ENCODE assay signal across 8 cellular contexts in genomic region chr17:42405963-42406495, GRCh38. TPM values are rescaled to one million over a fixed set of nuclear protein-coding genes. Genes with fewer than 3 reads are reported as not detected.
DNase-seq lines count a peak whose midpoint lies in the region; ATAC-seq and TF ChIP-seq lines count a peak whose summit lies in the region.

No MANE protein-coding gene starts in this region.

- no peaks in the 10 kb centered on the region for H3K36me3 Mint-ChIP-seq in activated T-cell treated with anti-CD3 and anti-CD28 coated beads, Interleukin-2, amount 50 U/mL, for 72 hours (ENCODE audit: insufficient read depth in 2 of 2)

- ATAC-seq in HG02610 (IDR thresholded peaks at IDR 0.05; ENCODE audit: unreplicated experiment) (peak; percentile 51), Panc1 (peak; percentile 43), GM19023 (IDR thresholded peaks at IDR 0.05; ENCODE audit: unreplicated experiment) (no peak)
- peak; percentile 76 to 77 for ATAC-seq in activated T-cell treated with anti-CD3 and anti-CD28 coated beads, Interleukin-2, amount 50 U/mL, for 72 hours (replicated peaks in 1 of 2)

- CTCF ChIA-PET in Panc1 (lab: Charles Lee): interaction anchor here (0.7 to 1.1 kb wide), 2 partner anchors 96 to 121 kb away, joined by 6 to 7 read pairs; no protein-coding TSS in a partner anchor

- H3K4me2 ChIP-seq in BLaER1 treated with 17β-estradiol and CSF1 and Interleukin-3, amounts not matched to agents 10 nM and 100 nM: peak overlapping the region in 10 of 11 experiments; percentile 9 to 93 (median 46); a peak in 14 of 22 replicates

- no peak overlapping the region for H3K4me3 ChIP-seq in BLaER1 treated with 17β-estradiol and CSF1 and Interleukin-3, amounts not matched to agents 10 nM and 100 nM
- H3K4me3 ChIP-seq in Panc1 (ENCODE audit: low read depth in 2 of 2, low read length in 2 of 2): no peak overlapping the region
- H3K4me3 ChIP-seq in fibroblast of mammary gland (ENCODE audit: control insufficient read depth, low read depth, low read length): no peak overlapping the region
- no peak overlapping the region for H3K4me3 ChIP-seq in neutrophil (ENCODE audit: low read depth in 1 of 2, low read length in 1 of 2)

- no peak overlapping the region for H3K27ac Mint-ChIP-seq in activated T-cell treated with anti-CD3 and anti-CD28 coated beads, Interleukin-2, amount 50 U/mL, for 72 hours

- no peaks in the 10 kb centered on the region for H3K27me3 Mint-ChIP-seq in activated T-cell treated with anti-CD3 and anti-CD28 coated beads, Interleukin-2, amount 50 U/mL, for 72 hours (ENCODE audit: low read depth)

- in situ Hi-C loops in Panc1 (cut with HindIII; ENCODE audit: low pct_unique_long_range_greater_than_20kb, low sequenced_read_pairs): no loop called here

- peaks cover 37% of the 10 kb centered on the region for H3K4me1 Mint-ChIP-seq in activated T-cell treated with anti-CD3 and anti-CD28 coated beads, Interleukin-2, amount 50 U/mL, for 72 hours (ENCODE audit: low read depth)

- H3K27me3 ChIP-seq in BLaER1 treated with 17β-estradiol and CSF1 and Interleukin-3, amounts not matched to agents 10 nM and 100 nM: no peaks in the 10 kb centered on the region
- H3K27me3 ChIP-seq in Panc1 (ENCODE audit: control insufficient read depth, insufficient read depth, low read length): no peaks in the 10 kb centered on the region
- H3K27me3 ChIP-seq in neutrophil: no peaks in the 10 kb centered on the region

- no TSS peak for BruUV-seq in Panc1 (replicated peaks; lab: Mats Ljungman, UMichigan)

- H3K9me3 Mint-ChIP-seq in activated T-cell treated with anti-CD3 and anti-CD28 coated beads, Interleukin-2, amount 50 U/mL, for 72 hours: no peaks in the 10 kb centered on the region

- POLR2A ChIA-PET in Panc1 (lab: Charles Lee): interaction anchor here (0.6 kb wide), 1 partner anchor 473 kb away, joined by 4 read pairs; no protein-coding TSS in a partner anchor

- H3K36me3 ChIP-seq in BLaER1 treated with 17β-estradiol and CSF1 and Interleukin-3, amounts not matched to agents 10 nM and 100 nM: no peaks in the 10 kb centered on the region
- H3K36me3 ChIP-seq in Panc1 (ENCODE audit: control insufficient read depth, insufficient read depth, low read length) (no peaks in the 10 kb centered on the region), neutrophil (no peaks in the 10 kb centered on the region)

- intact Hi-C loops in Panc1 (cut with micrococcal nuclease; ENCODE audit: unreplicated experiment): no loop called here

- H4K20me1 ChIP-seq in BLaER1 treated with 17β-estradiol and CSF1 and Interleukin-3, amounts not matched to agents 10 nM and 100 nM: no peaks in the 10 kb centered on the region

- H3K9me3 ChIP-seq in BLaER1 treated with 17β-estradiol and CSF1 and Interleukin-3, amounts not matched to agents 10 nM and 100 nM (replicated peaks in 1 of 11): no peaks in the 10 kb centered on the region
- H3K9me3 ChIP-seq in Panc1 (ENCODE audit: control insufficient read depth, insufficient read depth, low read depth, low read length) (no peaks in the 10 kb centered on the region), neutrophil (no peaks in the 10 kb centered on the region)

- H3K4me3 Mint-ChIP-seq in activated T-cell treated with anti-CD3 and anti-CD28 coated beads, Interleukin-2, amount 50 U/mL, for 72 hours: no peak overlapping the region

- TF ChIP-seq CTCF in Panc1 (IDR thresholded peaks at IDR 0.05) (peak; percentile 75), fibroblast of mammary gland (conservative IDR thresholded peaks at IDR 0.05; ENCODE audit: control insufficient read depth, insufficient read depth, low read depth, low read length) (peak; percentile 66), neutrophil (IDR thresholded peaks at IDR 0.05) (peak; percentile 94)

- no peak overlapping the region for H3K9ac ChIP-seq in BLaER1 treated with 17β-estradiol and CSF1 and Interleukin-3, amounts not matched to agents 10 nM and 100 nM

- no peak overlapping the region for H3K27ac ChIP-seq in BLaER1 treated with 17β-estradiol and CSF1 and Interleukin-3, amounts not matched to agents 10 nM and 100 nM
- no peak overlapping the region for H3K27ac ChIP-seq in Panc1 (ENCODE audit: low read length)
- peak overlapping the region; percentile 41 for H3K27ac ChIP-seq in neutrophil

- no peak for DNase-seq in Panc1 (ENCODE audit: low read depth, low spot score)
- peak; percentile 83 to 88 for DNase-seq in activated T-cell treated with anti-CD3 and anti-CD28 coated beads, Interleukin-2, amount 50 U/mL, for 72 hours
- DNase-seq in fibroblast of mammary gland (ENCODE audit: low read depth): peak; percentile 93
- peak; percentile 82 for DNase-seq in stromal cell of bone marrow (ENCODE audit: low read depth)

- peaks cover 0 to 53% (median 26%) of the 10 kb centered on the region in 10 experiments; a peak in 17 of 20 replicates for H3K4me1 ChIP-seq in BLaER1 treated with 17β-estradiol and CSF1 and Interleukin-3, amounts not matched to agents 10 nM and 100 nM
- H3K4me1 ChIP-seq in Panc1 (ENCODE audit: control insufficient read depth, insufficient read depth, low read length): peaks cover 53% of the 10 kb centered on the region
- H3K4me1 ChIP-seq in neutrophil (ENCODE audit: control insufficient read depth in 1 of 2, insufficient read depth in 1 of 2, low read depth in 1 of 2, low read length in 1 of 2): peaks cover 17 to 20% of the 10 kb centered on the region in 2 experiments

RNA-seq across cellular contexts. Expression of gene CAVIN1, which starts 17.0 kb away (rescaled TPM):
- total RNA-seq in Panc1 (2021; ENCODE audit: unreplicated experiment): 315 TPM
- polyA plus RNA-seq in Panc1 (2012; ENCODE audit: insufficient read length): 283 TPM
- total RNA-seq in activated T-cell treated with anti-CD3 and anti-CD28 coated beads, Interleukin-2, amount 50 U/mL, for 72 hours: 1 to 10 TPM; 2.4 to 4.3 TPM

RNA-seq across cellular contexts. Expression of gene STAT3, which starts 17.8 kb away (rescaled TPM):
- 287 TPM for total RNA-seq in Panc1 (2021; ENCODE audit: unreplicated experiment)
- polyA plus RNA-seq in Panc1 (2012; ENCODE audit: insufficient read length): 210 TPM
- total RNA-seq in activated T-cell treated with anti-CD3 and anti-CD28 coated beads, Interleukin-2, amount 50 U/mL, for 72 hours: 100 to 1,000 TPM; 346 to 380 TPM

RNA-seq across cellular contexts. Expression of gene ATP6V0A1, which starts 52.6 kb away (rescaled TPM):
- total RNA-seq in Panc1 (2021; ENCODE audit: unreplicated experiment): 53.4 TPM
- 42.5 TPM for polyA plus RNA-seq in Panc1 (2012; ENCODE audit: insufficient read length)
- 10 to 100 TPM; 22.1 TPM for total RNA-seq in activated T-cell treated with anti-CD3 and anti-CD28 coated beads, Interleukin-2, amount 50 U/mL, for 72 hours

Comparison
In these comparisons a context has a peak if more than half of its experiments do, and no peak if none do; other contexts are left out.
1. RNA of gene CAVIN1, which starts 17.0 kb away (total RNA-seq): 315 TPM in Panc1 (single experiment); 2.4 to 4.3 TPM in activated T-cell treated with anti-CD3 and anti-CD28 coated beads, Interleukin-2, amount 50 U/mL, for 72 hours; every median in the first group is over 10 times any median in the second.
2. Peak in every context shown above with its lines, with median percentiles within 50 percentile points of each other: CTCF ChIP-seq.